In the genomic region with DNA sequence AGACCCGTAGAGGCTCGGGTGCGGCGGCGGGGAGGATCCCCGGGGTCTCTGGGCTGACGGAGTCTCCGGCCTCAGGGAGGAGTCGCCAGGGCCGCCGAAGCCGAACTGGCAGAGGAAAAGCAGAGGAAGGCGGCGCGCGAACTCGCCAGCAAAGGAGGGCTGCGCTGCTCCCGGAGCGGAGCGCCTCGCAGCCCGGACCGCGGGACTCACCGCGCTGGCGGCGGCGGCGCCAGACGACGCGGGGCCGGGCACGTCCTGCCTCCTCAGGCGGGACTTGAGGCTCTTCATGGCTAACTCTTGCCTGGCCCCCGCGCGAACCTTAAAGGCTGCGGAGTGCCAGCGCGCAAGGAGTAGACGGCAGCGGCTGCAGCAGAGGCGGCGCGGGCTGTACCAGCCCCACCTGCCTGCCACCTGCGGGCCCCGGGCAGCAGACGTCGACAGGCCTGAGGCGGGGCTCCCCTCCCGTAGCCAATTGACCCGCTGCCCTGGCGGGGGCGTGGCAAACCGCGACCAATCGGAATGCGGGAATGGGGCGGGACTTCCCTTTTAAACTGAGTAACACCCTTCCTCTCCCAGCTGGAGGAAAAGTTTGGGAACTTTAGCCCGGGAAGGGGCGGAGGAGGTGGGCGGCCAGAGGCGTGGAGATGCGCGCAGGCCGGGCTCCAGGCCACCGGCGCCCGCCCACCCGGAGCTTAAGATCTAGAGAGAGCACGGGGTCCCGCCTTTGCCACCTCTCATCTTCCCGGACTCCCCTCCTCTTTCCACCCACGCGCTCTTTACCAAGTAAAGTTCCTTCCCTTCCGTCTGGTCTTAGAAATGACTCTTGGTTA, we compare ENCODE assay signal across 8 cellular contexts. TPM values are rescaled to one million over a fixed set of nuclear protein-coding genes. Genes with fewer than 3 reads are reported as not detected.
DNase-seq lines count a peak whose midpoint lies in the region; ATAC-seq lines count a peak whose summit lies in the region.

A gene with protein sequence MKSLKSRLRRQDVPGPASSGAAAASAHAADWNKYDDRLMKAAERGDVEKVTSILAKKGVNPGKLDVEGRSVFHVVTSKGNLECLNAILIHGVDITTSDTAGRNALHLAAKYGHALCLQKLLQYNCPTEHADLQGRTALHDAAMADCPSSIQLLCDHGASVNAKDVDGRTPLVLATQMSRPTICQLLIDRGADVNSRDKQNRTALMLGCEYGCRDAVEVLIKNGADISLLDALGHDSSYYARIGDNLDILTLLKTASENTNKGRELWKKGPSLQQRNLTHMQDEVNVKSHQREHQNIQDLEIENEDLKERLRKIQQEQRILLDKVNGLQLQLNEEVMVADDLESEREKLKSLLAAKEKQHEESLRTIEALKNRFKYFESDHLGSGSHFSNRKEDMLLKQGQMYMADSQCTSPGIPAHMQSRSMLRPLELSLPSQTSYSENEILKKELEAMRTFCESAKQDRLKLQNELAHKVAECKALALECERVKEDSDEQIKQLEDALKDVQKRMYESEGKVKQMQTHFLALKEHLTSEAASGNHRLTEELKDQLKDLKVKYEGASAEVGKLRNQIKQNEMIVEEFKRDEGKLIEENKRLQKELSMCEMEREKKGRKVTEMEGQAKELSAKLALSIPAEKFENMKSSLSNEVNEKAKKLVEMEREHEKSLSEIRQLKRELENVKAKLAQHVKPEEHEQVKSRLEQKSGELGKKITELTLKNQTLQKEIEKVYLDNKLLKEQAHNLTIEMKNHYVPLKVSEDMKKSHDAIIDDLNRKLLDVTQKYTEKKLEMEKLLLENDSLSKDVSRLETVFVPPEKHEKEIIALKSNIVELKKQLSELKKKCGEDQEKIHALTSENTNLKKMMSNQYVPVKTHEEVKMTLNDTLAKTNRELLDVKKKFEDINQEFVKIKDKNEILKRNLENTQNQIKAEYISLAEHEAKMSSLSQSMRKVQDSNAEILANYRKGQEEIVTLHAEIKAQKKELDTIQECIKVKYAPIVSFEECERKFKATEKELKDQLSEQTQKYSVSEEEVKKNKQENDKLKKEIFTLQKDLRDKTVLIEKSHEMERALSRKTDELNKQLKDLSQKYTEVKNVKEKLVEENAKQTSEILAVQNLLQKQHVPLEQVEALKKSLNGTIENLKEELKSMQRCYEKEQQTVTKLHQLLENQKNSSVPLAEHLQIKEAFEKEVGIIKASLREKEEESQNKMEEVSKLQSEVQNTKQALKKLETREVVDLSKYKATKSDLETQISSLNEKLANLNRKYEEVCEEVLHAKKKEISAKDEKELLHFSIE (N-terminal part only) (minus strand): TSS at position 439 of the 830 bp plus-strand sequence. CDS start 151 bp downstream, at position 288.

- peaks cover 75% of the 10 kb centered on the region for H3K27me3 Mint-ChIP-seq in central memory CD8-positive, alpha-beta T cell
- H3K27me3 Mint-ChIP-seq in immature natural killer cell (ENCODE audit: low read depth in 3 of 3): peaks cover 17 to 30% (median 19%) of the 10 kb centered on the region in 3 donors

- peak within 1 kb of the TSS; percentile 72 to 93 (median 75) for H3K4me3 ChIP-seq in skin epidermis

- no peaks in the 10 kb centered on the region for H3K9me3 Mint-ChIP-seq in central memory CD8-positive, alpha-beta T cell
- no peaks in the 10 kb centered on the region for H3K9me3 Mint-ChIP-seq in immature natural killer cell

- ATAC-seq in GM18511 (IDR thresholded peaks at IDR 0.05; ENCODE audit: unreplicated experiment) (peak; percentile 89), HG03066 (IDR thresholded peaks at IDR 0.05; ENCODE audit: low read depth, unreplicated experiment) (peak; percentile 92)
- ATAC-seq in activated CD4-positive, CD25-positive, alpha-beta regulatory T cell treated with anti-CD3 and anti-CD28 coated beads, Interleukin-2, amount 50 U/mL, for 24 hours: peak; percentile 94 to 98
- peak; percentile 85 for ATAC-seq in central memory CD8-positive, alpha-beta T cell (replicated peaks; ENCODE audit: extremely low read depth, poor library complexity, severe bottlenecking)

- H3K4me1 Mint-ChIP-seq in central memory CD8-positive, alpha-beta T cell: peaks cover 6% of the 10 kb centered on the region
- H3K4me1 Mint-ChIP-seq in immature natural killer cell: peaks cover 18 to 30% of the 10 kb centered on the region in 2 donors

- peak; percentile 94 for DNase-seq in NCI-H2171 (lab: John Stamatoyannopoulos, UW)
- peak in 1 of 2 donors; percentile 18 for DNase-seq in central memory CD8-positive, alpha-beta T cell (ENCODE audit: low spot score in 2 of 2)
- DNase-seq in immature natural killer cell: peak; percentile 58 to 65 (median 59)
- DNase-seq in KG1 (lab: John Stamatoyannopoulos, UW): no peak

- H3K4me3 Mint-ChIP-seq in central memory CD8-positive, alpha-beta T cell: peak within 1 kb of the TSS; percentile 71
- peak within 1 kb of the TSS; percentile 85 to 94 (median 89) for H3K4me3 Mint-ChIP-seq in immature natural killer cell

- peak within 1 kb of the TSS; percentile 50 to 96 (median 89) for H3K27ac ChIP-seq in skin epidermis

- no peaks in the 10 kb centered on the region for H3K36me3 Mint-ChIP-seq in central memory CD8-positive, alpha-beta T cell (ENCODE audit: insufficient read depth)
- no peaks in the 10 kb centered on the region for H3K36me3 Mint-ChIP-seq in immature natural killer cell

- H3K27ac Mint-ChIP-seq in central memory CD8-positive, alpha-beta T cell (ENCODE audit: low read depth): no peak within 1 kb of the TSS
- peak within 1 kb of the TSS in 1 of 6 donors; percentile 36 for H3K27ac Mint-ChIP-seq in immature natural killer cell

RNA-seq across cellular contexts. Expression of the gene that starts here (rescaled TPM):
- under 1 TPM in 1 of 3 donors, not detected in 2; 0.63 TPM for polyA plus RNA-seq in immature natural killer cell

Comparison
In these comparisons a context has a peak if more than half of its experiments do, and no peak if none do; other contexts are left out.
1. Peak in DNase-seq in immature natural killer cell; RNA of the gene not detected or under 1 TPM.